Comparison of ENCODE assay signal across 11 cellular contexts in genomic region chr5:52856564-52856963, GRCh38.
DNase-seq lines count a peak whose midpoint lies in the region; ATAC-seq and TF ChIP-seq lines count a peak whose summit lies in the region.
"Had no signal": no experiment of that assay in that cellular context is flagged by ENCODE, and none has a peak within 500 bp of the region (broad histone marks: within the 10 kb centered on the region; RNA-seq: fewer than 3 reads in every experiment).

No MANE protein-coding gene starts in this region.

- peak overlapping the region; percentile 29 for H3K27ac ChIP-seq in brain microvascular endothelial cell

- H3K4me3 ChIP-seq in brain microvascular endothelial cell (ENCODE audit: low read depth, low read length), result no peak overlapping the region

- no peak for TF ChIP-seq CTCF in brain microvascular endothelial cell (IDR thresholded peaks at IDR 0.05; ENCODE audit: low read depth, low read length, missing control alignments)

- in situ Hi-C loops in brain microvascular endothelial cell (cut with HindIII; ENCODE audit: low pct_ligation_motif_present, low sequenced_read_pairs), result no loop called here

- H3K36me3 ChIP-seq in brain microvascular endothelial cell (replicated peaks), result peaks cover under 1% of the 10 kb centered on the region

- ATAC-seq in GM21526 (IDR thresholded peaks at IDR 0.05; ENCODE audit: low FRiP score, unreplicated experiment) (peak; percentile 74), HG03342 (IDR thresholded peaks at IDR 0.05; ENCODE audit: unreplicated experiment) (peak; percentile 92)

- no peaks in the 10 kb centered on the region for H3K27me3 ChIP-seq in brain microvascular endothelial cell (replicated peaks)

- peak; percentile 74 for DNase-seq in ELR (ENCODE audit: low read depth)
- DNase-seq in brain microvascular endothelial cell, result no peak
- DNase-seq in NCI-H774 (lab: John Stamatoyannopoulos, UW), result no peak
- no peak for DNase-seq in activated CD8-positive, alpha-beta memory T cell treated with anti-CD3 and anti-CD28 coated beads, Interleukin-2, amount 50 U/mL, for 4 hours
- no peak for DNase-seq in COLO668 (lab: John Stamatoyannopoulos, UW; ENCODE audit: unreplicated experiment)
- no peak for DNase-seq in NCI-H2171 (lab: John Stamatoyannopoulos, UW)
- DNase-seq: anterior cingulate cortex; CD8-positive, alpha-beta memory T cell; NCI-H226 had no signal
